10 cellular contexts compared by ENCODE assay signal in genomic region chr14:69658664-69659261, GRCh38. TPM values are rescaled to one million over a fixed set of nuclear protein-coding genes. Genes with fewer than 3 reads are reported as not detected.
DNase-seq lines count a peak whose midpoint lies in the region; ATAC-seq and TF ChIP-seq lines count a peak whose summit lies in the region.
"Had no signal": no experiment of that assay in that cellular context is flagged by ENCODE, and none has a peak within 500 bp of the region (broad histone marks: within the 10 kb centered on the region; RNA-seq: fewer than 3 reads in every experiment).

No MANE protein-coding gene starts in this region.

- WGBS in right lobe of liver (ENCODE audit: insufficient coverage, low coverage, low lambda C conversion rate, missing lambda C conversion rate) = 55% methylated on average over 7 of the region's 8 CpGs

- peak overlapping the region; percentile 83 for H3K4me3 Mint-ChIP-seq in type B pancreatic cell
- H3K4me3 Mint-ChIP-seq: CD14-positive monocyte had no signal

- H3K9me3 Mint-ChIP-seq in type B pancreatic cell = no peaks in the 10 kb centered on the region
- H3K9me3 Mint-ChIP-seq: CD14-positive monocyte had no signal

- peak overlapping the region; percentile 98 for H3K27ac Mint-ChIP-seq in type B pancreatic cell

- no peaks in the 10 kb centered on the region for H3K9me3 ChIP-seq in right lobe of liver

- H3K27me3 Mint-ChIP-seq in type B pancreatic cell = no peaks in the 10 kb centered on the region

- peaks cover 0 to 8% (median 0%) of the 10 kb centered on the region in 4 donors for H3K36me3 ChIP-seq in right lobe of liver

- DNase-seq in activated naive CD4-positive, alpha-beta T cell treated with Interleukin-2 at 50 U/mL for 16 hours = peak; percentile 50
- DNase-seq in activated naive CD4-positive, alpha-beta T cell (lab: John Stamatoyannopoulos, UW) = no peak
- DNase-seq in astrocyte of the hippocampus (ENCODE audit: low read depth, low spot score) (peak; percentile 71), right lobe of liver (no peak), type B pancreatic cell (ENCODE audit: extremely low spot score, unreplicated experiment) (no peak), GOT3 (lab: John Stamatoyannopoulos, UW) (no peak), SK-N-DZ (ENCODE audit: low spot score) (no peak), HuH-7.5 (ENCODE audit: low spot score) (no peak)
- DNase-seq: posterior cingulate gyrus had no signal

- no peak overlapping the region for H3K4me3 ChIP-seq in right lobe of liver

- TF ChIP-seq POLR2A in right lobe of liver (IDR thresholded peaks at IDR 0.05) = no peak

- peak in 1 of 4 donors; percentile 13 for ATAC-seq in right lobe of liver

- TF ChIP-seq CTCF in right lobe of liver (IDR thresholded peaks at IDR 0.05) = no peak
- no peak for TF ChIP-seq CTCF in type B pancreatic cell (conservative IDR thresholded peaks at IDR 0.05)

- H3K27ac ChIP-seq in right lobe of liver = peak overlapping the region in 2 of 3 donors; percentile 20 to 22

- peaks cover 38% of the 10 kb centered on the region for H3K4me1 Mint-ChIP-seq in type B pancreatic cell (ENCODE audit: unreplicated experiment)

- peaks cover 0 to 24% (median 11%) of the 10 kb centered on the region in 4 donors for H3K4me1 ChIP-seq in right lobe of liver

- intact Hi-C loops in right lobe of liver (cut with DNase I) = no loop called here

- H3K27me3 ChIP-seq in right lobe of liver = no peaks in the 10 kb centered on the region

- H3K36me3 Mint-ChIP-seq in type B pancreatic cell = peaks cover 12% of the 10 kb centered on the region

RNA-seq across cellular contexts. Expression of gene SUSD6, which starts 47.4 kb away (rescaled TPM):
- 10 to 100 TPM in 5 of 6 experiments, 1 to 10 TPM in 1; 9.6 to 17.4 (median 12.5) TPM for total RNA-seq in right lobe of liver
- total RNA-seq in type B pancreatic cell (ENCODE audit: low replicate concordance) = 31.7 and 78.9 TPM in 2 replicates
- 1.9 and 2.3 TPM in 2 replicates for polyA plus RNA-seq in SK-N-DZ (2014; cell fraction: cytosol; rRNA removed)
- 1.8 and 6.1 TPM in 2 replicates for polyA plus RNA-seq in SK-N-DZ (2014; cell fraction: nucleus; rRNA removed)

Comparison
In these comparisons a context has a peak if more than half of its experiments do, and no peak if none do; other contexts are left out.
1. DNase-seq: peak in activated naive CD4-positive, alpha-beta T cell treated with Interleukin-2 at 50 U/mL for 16 hours (single experiment) and astrocyte of the hippocampus (single experiment); none in activated naive CD4-positive, alpha-beta T cell (0 of 4), right lobe of liver (0 of 3), type B pancreatic cell (single experiment), GOT3 (single experiment), SK-N-DZ (single experiment) and HuH-7.5 (single experiment).